In genomic region chr1:211606327-211606913, GRCh38 we compare ENCODE assay signal across 9 cellular contexts. TPM values are rescaled to one million over a fixed set of nuclear protein-coding genes. Genes with fewer than 3 reads are reported as not detected.
DNase-seq lines count a peak whose midpoint lies in the region; ATAC-seq and TF ChIP-seq lines count a peak whose summit lies in the region.
"Had no signal": no experiment of that assay in that cellular context is flagged by ENCODE, and none has a peak within 500 bp of the region (broad histone marks: within the 10 kb centered on the region; RNA-seq: fewer than 3 reads in every experiment).

No MANE protein-coding gene starts in this region.

- TF ChIP-seq CTCF in PC-9 (conservative IDR thresholded peaks at IDR 0.05) = no peak
- TF ChIP-seq CTCF in lower lobe of right lung (IDR thresholded peaks at IDR 0.05) = no peak

- H3F3A ChIP-seq in PC-9 (ENCODE audit: insufficient read depth, low read depth) = peaks cover 36% of the 10 kb centered on the region

- peak; percentile 84 for ATAC-seq in HG02763 (IDR thresholded peaks at IDR 0.05; ENCODE audit: unreplicated experiment)
- peak; percentile 73 to 74 for ATAC-seq in lower lobe of right lung

- peaks cover 42% of the 10 kb centered on the region for H3K79me2 ChIP-seq in PC-9 (ENCODE audit: low read depth)

- H3K9me3 ChIP-seq in PC-9 (ENCODE audit: insufficient read depth, low read depth) = no peaks in the 10 kb centered on the region
- H3K9me3 ChIP-seq in lower lobe of right lung = no peaks in the 10 kb centered on the region

- no peaks in the 10 kb centered on the region for H3K27me3 ChIP-seq in PC-9 (ENCODE audit: insufficient read depth, low read depth)
- peaks cover 3% of the 10 kb centered on the region for H3K27me3 ChIP-seq in lower lobe of right lung (ENCODE audit: low read depth)

- no peaks in the 10 kb centered on the region for H4K20me1 ChIP-seq in PC-9 (ENCODE audit: insufficient read depth)

- H3K4me2 ChIP-seq in PC-9 = peak overlapping the region; percentile 85

- DNase-seq in SIG-M5 treated with dmso at 0.1 percent for 504 hours (lab: John Stamatoyannopoulos, UW; ENCODE audit: unreplicated experiment) (peak; percentile 86), SIG-M5 (lab: John Stamatoyannopoulos, UW) (no peak), PC-9 (peak; percentile 26 to 64), lower lobe of right lung (no peak), GM03348 (ENCODE audit: low spot score) (no peak), NCI-H1417 treated with DMSO at 0.1 percent for 48 hours (lab: John Stamatoyannopoulos, UW) (no peak), NCI-H524 (lab: John Stamatoyannopoulos, UW) (no peak)

- POLR2A ChIA-PET in PC-9 (lab: Charles Lee; ENCODE audit: unreplicated experiment) = interaction anchor here (0.9 to 1.0 kb wide), 2 partner anchors 32 to 37 kb away, joined by 8 to 10 read pairs; no protein-coding TSS in a partner anchor

- no TSS peak for BruUV-seq in PC-9 (replicated peaks; lab: Mats Ljungman, UMichigan)

- intact Hi-C loops in PC-9 (cut with micrococcal nuclease; ENCODE audit: unreplicated experiment) (no loop called here), lower lobe of right lung (cut with DNase I) (no loop called here)

- H2AFZ ChIP-seq in PC-9 = peak overlapping the region; percentile 76

- peaks cover 48% of the 10 kb centered on the region for H3K4me1 ChIP-seq in PC-9 (replicated peaks; ENCODE audit: insufficient read depth)
- H3K4me1 ChIP-seq in lower lobe of right lung = peaks cover 20% of the 10 kb centered on the region

- peak overlapping the region; percentile 62 for H3K4me3 ChIP-seq in PC-9
- peak overlapping the region; percentile 42 for H3K4me3 ChIP-seq in lower lobe of right lung

- H3K36me3 ChIP-seq in PC-9 (ENCODE audit: low read depth) (0 out of 2 replicates have a peak, but pooled peaks cover 5% of the 10 kb centered on the region), lower lobe of right lung (no peaks in the 10 kb centered on the region)

- H3K27ac ChIP-seq in PC-9 (peak overlapping the region; percentile 84), lower lobe of right lung (peak overlapping the region; percentile 76)
- H3K27ac ChIP-seq: 22Rv1 had no signal

- no peaks in the 10 kb centered on the region for H3K9me2 ChIP-seq in PC-9 (ENCODE audit: insufficient read depth)

- CTCF ChIA-PET in PC-9 (lab: Charles Lee) = interaction anchor here (0.7 to 1.0 kb wide), 3 partner anchors 19 to 91 kb away, joined by 3 to 4 read pairs (median 4); no protein-coding TSS in a partner anchor

RNA-seq across cellular contexts. Expression of gene SLC30A1, which starts 27.5 kb away (rescaled TPM):
- total RNA-seq in PC-9 (2021) (26.8 and 27.6 TPM in 2 replicates), lower lobe of right lung (14.8 TPM)

Comparison
In these comparisons a context has a peak if more than half of its experiments do, and no peak if none do; other contexts are left out.
1. DNase-seq: peak in SIG-M5 treated with dmso at 0.1 percent for 504 hours (single experiment) and PC-9 (2 of 2); none in SIG-M5 (single experiment), lower lobe of right lung (single experiment), GM03348 (single experiment), NCI-H1417 treated with DMSO at 0.1 percent for 48 hours (single experiment) and NCI-H524 (0 of 2).